ENCODE assay signal across 26 cellular contexts in the genomic region with DNA sequence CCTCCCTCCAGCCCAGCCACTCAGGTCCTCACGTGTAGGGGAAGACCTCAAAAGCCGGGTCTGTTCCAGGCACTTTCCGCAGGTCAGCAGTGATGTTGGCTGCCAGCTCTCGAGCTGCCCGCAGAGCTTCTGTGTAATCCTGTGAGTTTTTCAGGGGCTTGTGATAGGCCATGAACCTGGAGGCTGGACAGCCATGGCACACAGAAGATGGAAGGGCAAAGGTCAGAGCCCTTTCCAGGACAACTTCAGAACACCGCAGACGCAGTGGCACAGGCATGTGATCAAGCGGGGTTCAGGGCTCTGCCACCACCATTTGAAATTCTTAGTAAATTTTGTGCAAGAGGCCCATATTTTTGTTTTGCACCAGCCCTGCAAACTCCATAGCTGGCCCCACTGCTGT. TPM values are rescaled to one million over a fixed set of nuclear protein-coding genes. Genes with fewer than 3 reads are reported as not detected.
"Had no signal": no experiment of that assay in that cellular context is flagged by ENCODE, and none has a peak within 500 bp of the region (broad histone marks: within the 10 kb centered on the region; RNA-seq: fewer than 3 reads in every experiment).

No MANE protein-coding gene starts in this region.

- DNase-seq: dermis blood vessel endothelial cell; dorsolateral prefrontal cortex; effector CD4-positive, alpha-beta T cell; effector memory CD4-positive, alpha-beta T cell; foreskin keratinocyte; heart left ventricle; hypothalamus; left cardiac atrium; left ventricle myocardium inferior; lower lobe of right lung; mesenchymal stem cell; mucosa of descending colon had no signal

- ATAC-seq: foreskin keratinocyte, gastroesophageal sphincter, heart left ventricle, left cardiac atrium, lower lobe of right lung, mucosa of descending colon had no signal

- H3K36me3 Mint-ChIP-seq: mesothelial cell of epicardium had no signal

- H3K4me3 Mint-ChIP-seq: mesothelial cell of epicardium had no signal

- H3K9me3 Mint-ChIP-seq: mesothelial cell of epicardium had no signal

- H3K4me1 Mint-ChIP-seq: mesothelial cell of epicardium had no signal

- H3K4me1 ChIP-seq: esophagus muscularis mucosa, gastroesophageal sphincter, heart left ventricle, left ventricle myocardium inferior, lower lobe of right lung had no signal

- H3K27ac ChIP-seq: coronary artery, dorsolateral prefrontal cortex, esophagus muscularis mucosa, foreskin keratinocyte, gastroesophageal sphincter, heart left ventricle, hepatocyte, left ventricle myocardium inferior, lower lobe of right lung had no signal

- H3K9me3 ChIP-seq: esophagus muscularis mucosa, gastroesophageal sphincter, heart left ventricle, left ventricle myocardium inferior, lower lobe of right lung, mucosa of descending colon had no signal

- H3K4me3 ChIP-seq: coronary artery, dorsolateral prefrontal cortex, esophagus muscularis mucosa, gastroesophageal sphincter, heart left ventricle, hepatocyte, left ventricle myocardium inferior, lower lobe of right lung, mucosa of descending colon had no signal

- FAIRE-seq: colon, endothelial cell of umbilical vein, frontal cortex, islet of Langerhans, keratinocyte had no signal

- H3K27ac Mint-ChIP-seq: mesothelial cell of epicardium had no signal

- H3K36me3 ChIP-seq: heart left ventricle, left ventricle myocardium inferior, lower lobe of right lung had no signal

- H3K4me2 ChIP-seq: hepatocyte had no signal

- H3K79me2 ChIP-seq: hepatocyte had no signal

- H3K27me3 ChIP-seq: esophagus muscularis mucosa, foreskin keratinocyte, gastroesophageal sphincter, heart left ventricle, hepatocyte had no signal

- H2AFZ ChIP-seq: hepatocyte had no signal

RNA-seq across cellular contexts. Expression of a gene that starts 24.0 kb away (rescaled TPM):
- total RNA-seq: cerebellum, dermis blood vessel endothelial cell, endothelial cell of umbilical vein, fibroblast of villous mesenchyme, foreskin keratinocyte, frontal cortex, lung microvascular endothelial cell, myocyte had no signal
- polyA plus RNA-seq: endothelial cell of umbilical vein, foreskin keratinocyte had no signal
